In the genomic region with DNA sequence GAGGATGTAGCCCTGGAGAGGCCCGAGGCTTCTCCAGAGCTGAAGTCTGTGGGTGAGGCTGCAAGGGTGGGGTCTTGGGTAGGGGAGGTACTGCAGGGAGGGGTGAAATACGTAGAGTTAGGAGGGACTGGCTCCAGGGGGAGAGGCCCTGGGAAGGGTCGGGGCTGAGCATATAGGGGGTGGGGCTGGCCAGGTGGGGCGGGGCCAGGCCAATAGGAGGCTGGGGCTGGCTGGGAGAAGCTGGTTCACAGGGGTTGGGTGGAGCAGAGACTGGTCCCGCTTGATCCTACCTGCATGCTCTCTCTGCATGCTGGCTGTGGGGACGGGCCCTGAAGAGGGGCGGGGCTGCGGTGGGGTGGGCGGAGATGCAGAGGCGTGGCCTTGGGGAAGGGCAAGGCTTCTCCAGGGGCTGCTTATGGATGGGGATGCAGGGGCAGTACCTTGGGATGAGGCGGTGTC, we compare ENCODE assay signal across 8 cellular contexts. TPM values are rescaled to one million over a fixed set of nuclear protein-coding genes. Genes with fewer than 3 reads are reported as not detected.
DNase-seq lines count a peak whose midpoint lies in the region; ATAC-seq and TF ChIP-seq lines count a peak whose summit lies in the region.

No MANE protein-coding gene starts in this region.

- peak overlapping the region; percentile 81 for H3K4me3 Mint-ChIP-seq in central memory CD8-positive, alpha-beta T cell

- H2AFZ ChIP-seq in trophoblast cell (ENCODE audit: insufficient read depth, low read length, poor library complexity) = no peak overlapping the region

- no peak overlapping the region for H3K14ac ChIP-seq in trophoblast cell (ENCODE audit: low read length)

- H3K23ac ChIP-seq in trophoblast cell (ENCODE audit: low read length) = no peak overlapping the region

- H3K36me3 Mint-ChIP-seq in central memory CD8-positive, alpha-beta T cell (ENCODE audit: insufficient read depth) = no peaks in the 10 kb centered on the region

- peaks cover 12% of the 10 kb centered on the region for H3K4me1 Mint-ChIP-seq in central memory CD8-positive, alpha-beta T cell

- H2AK5ac ChIP-seq in trophoblast cell (ENCODE audit: low read length) = no peak overlapping the region

- H3K27me3 ChIP-seq in H7 (ENCODE audit: control insufficient read depth, insufficient read depth, low read length) (peaks cover 4% of the 10 kb centered on the region; the same call in 1 of the 2 replicates), trophoblast cell (ENCODE audit: insufficient read depth, low read length) (peaks cover 3% of the 10 kb centered on the region)

- no peak overlapping the region for H3K18ac ChIP-seq in trophoblast cell (ENCODE audit: low read length)

- no peak overlapping the region for H2BK12ac ChIP-seq in trophoblast cell (ENCODE audit: low read length)

- no peak overlapping the region for H2BK120ac ChIP-seq in trophoblast cell (ENCODE audit: insufficient read depth, low read length, poor library complexity)

- WGBS in trophoblast cell (ENCODE audit: extremely low coverage, insufficient coverage, insufficient read length) = no CpG with 5 or more reads among the region's 11 CpGs

- no peak overlapping the region for H3K9ac ChIP-seq in trophoblast cell (ENCODE audit: low read length)

- no peak overlapping the region for H3K27ac Mint-ChIP-seq in central memory CD8-positive, alpha-beta T cell (ENCODE audit: low read depth)

- no peak overlapping the region for H4K12ac ChIP-seq in trophoblast cell (ENCODE audit: low read depth, low read length)

- H3K4ac ChIP-seq in trophoblast cell (ENCODE audit: low read depth, low read length) = no peak overlapping the region

- H3K36me3 ChIP-seq in H7 (replicated peaks; ENCODE audit: control insufficient read depth, insufficient read depth, low read length) (no peaks in the 10 kb centered on the region), trophoblast cell (ENCODE audit: control insufficient read depth in 1 of 2, insufficient read depth in 2 of 2, low read length in 2 of 2) (no peaks in the 10 kb centered on the region)

- H2BK5ac ChIP-seq in trophoblast cell (ENCODE audit: low read depth, low read length, poor library complexity) = no peak overlapping the region

- H3K9me3 ChIP-seq in trophoblast cell (ENCODE audit: insufficient read depth, low read depth, low read length) = peaks cover 10% of the 10 kb centered on the region

- no peak overlapping the region for H4K91ac ChIP-seq in trophoblast cell (ENCODE audit: low read depth, low read length)

- no peak overlapping the region for H3K4me2 ChIP-seq in trophoblast cell (ENCODE audit: low read length)

- H3K9me3 Mint-ChIP-seq in central memory CD8-positive, alpha-beta T cell = no peaks in the 10 kb centered on the region

- no peak overlapping the region; the same call in 1 of the 2 replicates for H3K4me3 ChIP-seq in H7 (ENCODE audit: insufficient read depth, low read depth, low read length)
- peak overlapping the region; percentile 34 for H3K4me3 ChIP-seq in trophoblast cell (ENCODE audit: low read depth, low read length)

- H3K27ac ChIP-seq in 22Rv1 = peak overlapping the region; percentile 57; the same call in 1 of the 2 replicates
- no peak overlapping the region for H3K27ac ChIP-seq in trophoblast cell (ENCODE audit: low read depth, low read length)

- TF ChIP-seq CTCF in 22Rv1 (IDR thresholded peaks at IDR 0.05) = no peak

- no peak overlapping the region for H4K8ac ChIP-seq in trophoblast cell (ENCODE audit: low read depth, low read length)

- H3K79me2 ChIP-seq in trophoblast cell (ENCODE audit: control insufficient read depth, insufficient read depth, low read length, poor library complexity) = no peaks in the 10 kb centered on the region

- no peaks in the 10 kb centered on the region for H3K79me1 ChIP-seq in trophoblast cell (ENCODE audit: low read length)

- H3K27me3 Mint-ChIP-seq in central memory CD8-positive, alpha-beta T cell = peaks cover 9% of the 10 kb centered on the region

- H3K4me1 ChIP-seq in trophoblast cell (ENCODE audit: control insufficient read depth in 1 of 2, insufficient read depth in 2 of 2, low read length in 2 of 2) = peaks cover 2 to 4% of the 10 kb centered on the region in 2 experiments

- DNase-seq in H7 (peak; percentile 98), T follicular helper cell (ENCODE audit: low read depth) (peak; percentile 44), trophoblast cell (peak; percentile 14 to 46), epidermal melanocyte (ENCODE audit: insufficient read length, low spot score) (no peak), NCI-H2081 treated with DMSO at 0.1 percent for 48 hours (lab: John Stamatoyannopoulos, UW) (no peak)
- no peak for DNase-seq in central memory CD8-positive, alpha-beta T cell (ENCODE audit: low spot score in 2 of 2)

- peak; percentile 14 for ATAC-seq in central memory CD8-positive, alpha-beta T cell (replicated peaks; ENCODE audit: extremely low read depth, poor library complexity, severe bottlenecking)
- ATAC-seq in HG03108 (IDR thresholded peaks at IDR 0.05; ENCODE audit: unreplicated experiment) = no peak

RNA-seq across cellular contexts. Expression of gene CELF5, which starts 51.9 kb away (rescaled TPM):
- total RNA-seq in H7 (2014; rRNA removed; shearing (Covaris generic)) = 1.4 and 2.5 TPM in 2 replicates
- 0.16 and 0.22 TPM in 2 replicates for polyA plus RNA-seq in trophoblast cell (2013)

Comparison
In these comparisons a context has a peak if more than half of its experiments do, and no peak if none do; other contexts are left out.
1. DNase-seq: peak in H7 (single experiment), T follicular helper cell (single experiment) and trophoblast cell (2 of 2); none in central memory CD8-positive, alpha-beta T cell (0 of 2), epidermal melanocyte (single experiment) and NCI-H2081 treated with DMSO at 0.1 percent for 48 hours (single experiment).